In the genomic region with DNA sequence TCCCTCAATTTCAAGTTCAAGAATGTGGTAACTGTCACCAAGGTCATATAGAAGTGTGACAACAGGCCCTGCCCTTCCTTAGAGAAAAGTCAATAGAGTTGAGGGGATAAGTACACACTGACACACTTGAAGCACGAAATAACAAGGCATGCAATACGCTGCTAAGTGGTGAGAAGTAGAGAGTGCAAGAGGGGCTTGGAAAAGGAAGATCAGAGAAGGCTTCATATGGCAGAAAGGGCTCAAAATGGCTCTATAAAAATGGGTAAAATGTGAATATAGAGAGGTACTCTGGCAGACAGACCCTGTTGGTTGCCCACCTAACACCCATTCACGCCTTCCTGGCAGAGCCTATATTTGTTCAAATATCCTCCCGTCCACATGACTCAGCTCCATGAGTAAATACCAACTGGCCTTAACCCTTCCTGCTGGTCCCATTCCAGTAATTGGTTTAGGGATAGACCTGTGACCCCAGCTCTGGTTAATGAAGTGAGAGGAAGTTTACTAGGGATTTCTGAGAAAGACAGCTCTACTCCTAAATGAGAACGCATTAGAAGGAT, we compare ENCODE assay signal across 18 cellular contexts. TPM values are rescaled to one million over a fixed set of nuclear protein-coding genes. Genes with fewer than 3 reads are reported as not detected.
DNase-seq lines count a peak whose midpoint lies in the region; ATAC-seq, FAIRE-seq and TF ChIP-seq lines count a peak whose summit lies in the region.
"Had no signal": no experiment of that assay in that cellular context is flagged by ENCODE, and none has a peak within 500 bp of the region (broad histone marks: within the 10 kb centered on the region; RNA-seq: fewer than 3 reads in every experiment).

No MANE protein-coding gene starts in this region.

- H4K20me1 ChIP-seq in keratinocyte (ENCODE audit: control insufficient read depth, extremely low read depth, insufficient read depth, low read length) = no peaks in the 10 kb centered on the region

- TF ChIP-seq CTCF in keratinocyte (optimal IDR thresholded peaks at IDR 0.05 in 1 of 3, IDR thresholded peaks at IDR 0.05 in 1 of 3, conservative IDR thresholded peaks at IDR 0.05 in 1 of 3; ENCODE audit: extremely low read depth in 1 of 3, insufficient read depth in 2 of 3, low read length in 3 of 3) = no peak
- TF ChIP-seq CTCF in progenitor cell of endocrine pancreas (IDR thresholded peaks at IDR 0.05; ENCODE audit: unreplicated experiment) = no peak

- H3K4me2 ChIP-seq in keratinocyte (ENCODE audit: control insufficient read depth, extremely low read depth, insufficient read depth, low read depth, low read length) = peak overlapping the region; percentile 23
- H3K4me2 ChIP-seq: GM23338 had no signal

- peaks cover 50% of the 10 kb centered on the region for H3K4me1 Mint-ChIP-seq in progenitor cell of endocrine pancreas (ENCODE audit: low read depth)
- no peaks in the 10 kb centered on the region for H3K4me1 Mint-ChIP-seq in activated T-cell treated with anti-CD3 and anti-CD28 coated beads, Interleukin-2, amount 50 U/mL, for 4 hours (ENCODE audit: low read depth)
- H3K4me1 Mint-ChIP-seq: activated CD4-positive, alpha-beta T cell treated with anti-CD3 and anti-CD28 coated beads for 36 hours; activated CD8-positive, alpha-beta memory T cell treated with anti-CD3 and anti-CD28 coated beads, Interleukin-2, amount 10 ng/mL, durations not matched to agents 7 days and 5 days had no signal

- dilution Hi-C loops in keratinocyte (cut with MboI; ENCODE audit: extremely low pct_ligation_motif_present, low sequenced_read_pairs) = no loop called here

- FAIRE-seq in keratinocyte (lab: Jason Lieb, UNC) = peak; percentile 66

- no peak overlapping the region for H2AFZ ChIP-seq in keratinocyte (ENCODE audit: control insufficient read depth, low read length)
- H2AFZ ChIP-seq: GM23338 had no signal

- peaks cover 0 to 5% of the 10 kb centered on the region in 2 experiments for H3K36me3 ChIP-seq in keratinocyte (ENCODE audit: control insufficient read depth in 2 of 2, extremely low read depth in 1 of 2, insufficient read depth in 2 of 2, low read length in 2 of 2)
- H3K36me3 ChIP-seq: adrenal gland had no signal

- H3K27me3 Mint-ChIP-seq in progenitor cell of endocrine pancreas = no peaks in the 10 kb centered on the region
- no peaks in the 10 kb centered on the region for H3K27me3 Mint-ChIP-seq in activated T-cell treated with anti-CD3 and anti-CD28 coated beads, Interleukin-2, amount 50 U/mL, for 4 hours (ENCODE audit: low read depth)

- no peaks in the 10 kb centered on the region for H3K9me3 ChIP-seq in keratinocyte (ENCODE audit: control insufficient read depth, low read depth, low read length)
- H3K9me3 ChIP-seq: adrenal gland had no signal

- H3K9me1 ChIP-seq in keratinocyte (ENCODE audit: control insufficient read depth, extremely low read depth, insufficient read depth, low read length) = no peaks in the 10 kb centered on the region

- DNase-seq in ELR (ENCODE audit: low read depth) (peak; percentile 39), NCI-H69 (lab: John Stamatoyannopoulos, UW) (peak; percentile 52), keratinocyte (ENCODE audit: low read depth, low spot score) (no peak), progenitor cell of endocrine pancreas (ENCODE audit: low spot score, unreplicated experiment) (no peak), GF-D8 (lab: John Stamatoyannopoulos, UW) (no peak)
- DNase-seq in activated T-cell treated with anti-CD3 and anti-CD28 coated beads, Interleukin-2, amount 50 U/mL, for 4 hours = no peak
- no peak for DNase-seq in activated CD4-positive, alpha-beta T cell treated with anti-CD3 and anti-CD28 coated beads, Interleukin-2, amount 50 U/mL, for 1 hour
- DNase-seq: activated CD4-positive, alpha-beta T cell treated with anti-CD3 and anti-CD28 coated beads for 36 hours; activated CD8-positive, alpha-beta memory T cell treated with anti-CD3 and anti-CD28 coated beads, Interleukin-2, amount 10 ng/mL, durations not matched to agents 7 days and 5 days; adrenal gland; dermis blood vessel endothelial cell; foreskin melanocyte; left cardiac atrium; NCI-H146; NCI-H226; stimulated activated CD4-positive, alpha-beta T cell treated with anti-CD3 and anti-CD28 coated beads, Interleukin-15, amount 100 ng/mL, for 24 hours had no signal

- H3K9me3 Mint-ChIP-seq in progenitor cell of endocrine pancreas (ENCODE audit: low read depth) = no peaks in the 10 kb centered on the region
- H3K9me3 Mint-ChIP-seq in activated T-cell treated with anti-CD3 and anti-CD28 coated beads, Interleukin-2, amount 50 U/mL, for 4 hours = no peaks in the 10 kb centered on the region
- H3K9me3 Mint-ChIP-seq: GM23338 had no signal

- H3K27ac ChIP-seq in keratinocyte (ENCODE audit: control insufficient read depth, insufficient read depth, low read length) = peak overlapping the region; percentile 72
- H3K27ac ChIP-seq: adrenal gland had no signal

- ATAC-seq in activated T-cell treated with anti-CD3 and anti-CD28 coated beads, Interleukin-2, amount 50 U/mL, for 4 hours = no peak
- no peak for ATAC-seq in GM19324 (IDR thresholded peaks at IDR 0.05; ENCODE audit: low FRiP score, unreplicated experiment)
- ATAC-seq: activated CD4-positive, alpha-beta T cell treated with anti-CD3 and anti-CD28 coated beads for 36 hours; activated CD8-positive, alpha-beta memory T cell treated with anti-CD3 and anti-CD28 coated beads, Interleukin-2, amount 10 ng/mL, durations not matched to agents 7 days and 5 days; GM23338; left cardiac atrium had no signal

- no peak overlapping the region for H3K4me3 Mint-ChIP-seq in progenitor cell of endocrine pancreas (ENCODE audit: low read depth)
- H3K4me3 Mint-ChIP-seq in activated T-cell treated with anti-CD3 and anti-CD28 coated beads, Interleukin-2, amount 50 U/mL, for 4 hours = no peak overlapping the region
- H3K4me3 Mint-ChIP-seq: activated CD4-positive, alpha-beta T cell treated with anti-CD3 and anti-CD28 coated beads for 36 hours; activated CD8-positive, alpha-beta memory T cell treated with anti-CD3 and anti-CD28 coated beads, Interleukin-2, amount 10 ng/mL, durations not matched to agents 7 days and 5 days; GM23338 had no signal

- no peaks in the 10 kb centered on the region for H3K27me3 ChIP-seq in keratinocyte (ENCODE audit: control insufficient read depth, extremely low read depth, insufficient read depth, low read length)
- H3K27me3 ChIP-seq: adrenal gland had no signal

- no peak overlapping the region for H3K9ac ChIP-seq in keratinocyte (ENCODE audit: control insufficient read depth, extremely low read depth, insufficient read depth, low read length)

- H3K4me3 ChIP-seq in keratinocyte (ENCODE audit: control insufficient read depth in 2 of 3, extremely low read depth in 1 of 3, insufficient read depth in 2 of 3, low read depth in 1 of 3, low read length in 3 of 3) = no peak overlapping the region
- H3K4me3 ChIP-seq: adrenal gland, GM23338 had no signal

- H3K27ac Mint-ChIP-seq in progenitor cell of endocrine pancreas = peak overlapping the region; percentile 95
- H3K27ac Mint-ChIP-seq: activated CD4-positive, alpha-beta T cell treated with anti-CD3 and anti-CD28 coated beads for 36 hours; activated CD8-positive, alpha-beta memory T cell treated with anti-CD3 and anti-CD28 coated beads, Interleukin-2, amount 10 ng/mL, durations not matched to agents 7 days and 5 days; GM23338 had no signal

- H3K79me2 ChIP-seq in keratinocyte (ENCODE audit: control insufficient read depth, insufficient read depth, low read length) = peaks cover 60% of the 10 kb centered on the region

- H3K4me1 ChIP-seq in keratinocyte (ENCODE audit: control insufficient read depth, extremely low read depth, insufficient read depth, low read length) = peaks cover 34% of the 10 kb centered on the region

- H3K36me3 Mint-ChIP-seq in progenitor cell of endocrine pancreas (ENCODE audit: insufficient read depth) = peaks cover 10% of the 10 kb centered on the region
- no peaks in the 10 kb centered on the region for H3K36me3 Mint-ChIP-seq in activated T-cell treated with anti-CD3 and anti-CD28 coated beads, Interleukin-2, amount 50 U/mL, for 4 hours (ENCODE audit: insufficient read depth)
- H3K36me3 Mint-ChIP-seq: activated CD8-positive, alpha-beta memory T cell treated with anti-CD3 and anti-CD28 coated beads, Interleukin-2, amount 10 ng/mL, durations not matched to agents 7 days and 5 days had no signal

RNA-seq across cellular contexts. Expression of a gene that starts 38.8 kb away (rescaled TPM):
- 1.6 to 4.2 TPM (median 3.1 TPM) in 3 replicates for polyA plus RNA-seq in keratinocyte
- 3.5 TPM for polyA plus RNA-seq in keratinocyte (2011; ENCODE audit: low read depth)
- polyA plus RNA-seq in keratinocyte (2011; cell fraction: cytosol; rRNA removed) = 1.8 and 2.1 TPM in 2 replicates
- polyA plus RNA-seq in keratinocyte (2011; cell fraction: nucleus; rRNA removed) = 1.8 and 2.0 TPM in 2 replicates
- polyA plus RNA-seq in keratinocyte (2012; ENCODE audit: low replicate concordance) = 2.7 and 5.8 TPM in 2 replicates
- 0.59 to 2.1 TPM (median 0.66 TPM) in 3 replicates for polyA minus RNA-seq in keratinocyte
- polyA minus RNA-seq in keratinocyte (2011; cell fraction: cytosol; rRNA and poly(A)+ RNA removed) = 1.2 TPM
- polyA minus RNA-seq in keratinocyte (2011; cell fraction: nucleus; rRNA and poly(A)+ RNA removed) = 3.0 and 7.3 TPM in 2 replicates
- total RNA-seq in progenitor cell of endocrine pancreas = 25.9 and 32.2 TPM in 2 replicates
- total RNA-seq in activated T-cell treated with anti-CD3 and anti-CD28 coated beads, Interleukin-2, amount 50 U/mL, for 4 hours = 1 to 10 TPM; 5.5 to 6.9 (median 6.3) TPM

Comparison
In these comparisons a context has a peak if more than half of its experiments do, and no peak if none do; other contexts are left out.
1. DNase-seq: peak in ELR (single experiment) and NCI-H69 (single experiment); none in keratinocyte (single experiment), progenitor cell of endocrine pancreas (single experiment), activated T-cell treated with anti-CD3 and anti-CD28 coated beads, Interleukin-2, amount 50 U/mL, for 4 hours (single experiment), GF-D8 (single experiment) and activated CD4-positive, alpha-beta T cell treated with anti-CD3 and anti-CD28 coated beads, Interleukin-2, amount 50 U/mL, for 1 hour (single experiment).